8 cellular contexts compared by ENCODE assay signal in genomic region chr1:204417231-204417997, GRCh38. TPM values are rescaled to one million over a fixed set of nuclear protein-coding genes. Genes with fewer than 3 reads are reported as not detected.
DNase-seq lines count a peak whose midpoint lies in the region; ATAC-seq, FAIRE-seq and TF ChIP-seq lines count a peak whose summit lies in the region.

No MANE protein-coding gene starts in this region.

- FAIRE-seq in GM12892 (lab: Jason Lieb, UNC), result no peak

- no peak overlapping the region for H3K4me3 ChIP-seq in body of pancreas

- H3K27me3 ChIP-seq in body of pancreas, result no peaks in the 10 kb centered on the region

- 10 to 14% methylated on average over 9 of the region's 9 CpGs for WGBS in body of pancreas, 2 donors

- no peak for TF ChIP-seq CTCF in body of pancreas (IDR thresholded peaks at IDR 0.05)

- intact Hi-C loops in body of pancreas (cut with DNase I), result no loop called here

- no peaks in the 10 kb centered on the region for H3K9me3 ChIP-seq in body of pancreas

- TF ChIP-seq POLR2A in body of pancreas (IDR thresholded peaks at IDR 0.05) (peak in 2 of 3 donors; percentile 12 to 33), GM12892 (IDR thresholded peaks at IDR 0.05; ENCODE audit: low read depth, low read length) (no peak)

- DNase-seq in HCEC 1CT (peak; percentile 95), RKO (ENCODE audit: low spot score) (peak; percentile 84), body of pancreas (peak; percentile 81 to 93 (median 88)), islet precursor cell (peak; percentile 87), GM12892 (ENCODE audit: insufficient read length) (no peak), NCI-H510A treated with DMSO at 0.1 percent for 48 hours (lab: John Stamatoyannopoulos, UW) (no peak)
- peak; percentile 59 for DNase-seq in stimulated activated CD4-positive, alpha-beta T cell treated with anti-CD3 and anti-CD28 coated beads, Interleukin-15, amount 100 ng/mL, for 24 hours

- no peaks in the 10 kb centered on the region for H3K36me3 ChIP-seq in body of pancreas (replicated peaks in 1 of 2; ENCODE audit: insufficient read depth in 1 of 2, low read depth in 2 of 2)

- ATAC-seq in body of pancreas (peak; percentile 92), GM19397 (IDR thresholded peaks at IDR 0.05; ENCODE audit: unreplicated experiment) (no peak)

- peak overlapping the region; percentile 77 to 85 (median 82) for H3K27ac ChIP-seq in body of pancreas

- H3K4me1 ChIP-seq in body of pancreas, result peaks cover 54% of the 10 kb centered on the region

RNA-seq across cellular contexts. Expression of gene PPP1R15B, which starts 5.8 kb away (rescaled TPM):
- 10 to 100 TPM; 32.9 to 34.3 TPM for total RNA-seq in body of pancreas
- polyA plus RNA-seq in GM12892 (2012; ENCODE audit: missing spikeins), result 19.6 TPM

RNA-seq across cellular contexts. Expression of gene PLEKHA6, which starts 57.7 kb away (rescaled TPM):
- 10 to 100 TPM; 10.9 to 20.4 TPM for total RNA-seq in body of pancreas
- polyA plus RNA-seq in GM12892 (2012; ENCODE audit: missing spikeins), result 0.21 TPM

Comparison
In these comparisons a context has a peak if more than half of its experiments do, and no peak if none do; other contexts are left out.
1. DNase-seq: peak in HCEC 1CT (single experiment), RKO (single experiment), body of pancreas (4 of 4), islet precursor cell (single experiment) and stimulated activated CD4-positive, alpha-beta T cell treated with anti-CD3 and anti-CD28 coated beads, Interleukin-15, amount 100 ng/mL, for 24 hours (single experiment); none in GM12892 (single experiment) and NCI-H510A treated with DMSO at 0.1 percent for 48 hours (single experiment).